Comparison of ENCODE assay signal across 8 cellular contexts in genomic region chr17:66301418-66301863, GRCh38. TPM values are rescaled to one million over a fixed set of nuclear protein-coding genes. Genes with fewer than 3 reads are reported as not detected.
DNase-seq lines count a peak whose midpoint lies in the region; ATAC-seq, FAIRE-seq and TF ChIP-seq lines count a peak whose summit lies in the region.

No MANE protein-coding gene starts in this region.

- H3K9me2 ChIP-seq in MM.1S (replicated peaks; ENCODE audit: insufficient read depth, low read length) = no peaks in the 10 kb centered on the region
- H3K9me2 ChIP-seq in neural cell (ENCODE audit: insufficient read depth, low read length) = no peaks in the 10 kb centered on the region

- WGBS in ectodermal cell, 2 experiments = 22 to 26% methylated on average over 12 of the region's 12 CpGs

- no peak for TF ChIP-seq RAD21 in neural cell (conservative IDR thresholded peaks at IDR 0.05)

- H4K20me1 ChIP-seq in BLaER1 treated with 17β-estradiol and CSF1 and Interleukin-3, amounts not matched to agents 10 nM and 100 nM = peaks cover 0 to 36% (median 13%) of the 10 kb centered on the region in 11 experiments; a peak in 10 of 22 replicates
- H4K20me1 ChIP-seq in MM.1S (ENCODE audit: insufficient read depth, low read length) (no peaks in the 10 kb centered on the region), neural cell (ENCODE audit: insufficient read depth) (no peaks in the 10 kb centered on the region)

- ATAC-seq in omental fat pad (ENCODE audit: low FRiP score) (no peak), GM18870 (IDR thresholded peaks at IDR 0.05; ENCODE audit: unreplicated experiment) (no peak)

- peaks cover 0 to under 1% (median 0%) of the 10 kb centered on the region in 11 experiments; a peak in 2 of 22 replicates for H3K36me3 ChIP-seq in BLaER1 treated with 17β-estradiol and CSF1 and Interleukin-3, amounts not matched to agents 10 nM and 100 nM
- no peaks in the 10 kb centered on the region for H3K36me3 ChIP-seq in MM.1S (replicated peaks; ENCODE audit: insufficient read depth, low read length)
- H3K36me3 ChIP-seq in ectodermal cell (ENCODE audit: control insufficient read depth, insufficient read depth, low read length) = no peaks in the 10 kb centered on the region
- H3K36me3 ChIP-seq in neural cell (ENCODE audit: insufficient read depth, low read length) = no peaks in the 10 kb centered on the region

- no peak for TF ChIP-seq EP300 in neural cell (conservative IDR thresholded peaks at IDR 0.05; ENCODE audit: poor library complexity, severe bottlenecking)

- no peaks in the 10 kb centered on the region for H3K9me3 ChIP-seq in BLaER1 treated with 17β-estradiol and CSF1 and Interleukin-3, amounts not matched to agents 10 nM and 100 nM (replicated peaks in 1 of 11)
- no peaks in the 10 kb centered on the region for H3K9me3 ChIP-seq in MM.1S (replicated peaks; ENCODE audit: insufficient read depth, low read length)
- H3K9me3 ChIP-seq in ectodermal cell (ENCODE audit: control insufficient read depth, low read length) = no peaks in the 10 kb centered on the region
- H3K9me3 ChIP-seq in neural cell (ENCODE audit: low read length) = no peaks in the 10 kb centered on the region

- TF ChIP-seq CTCF in MM.1S (IDR thresholded peaks at IDR 0.05; ENCODE audit: low read length) = no peak
- TF ChIP-seq CTCF in neural cell (IDR thresholded peaks at IDR 0.05; ENCODE audit: poor library complexity, severe bottlenecking) = no peak
- no peak for TF ChIP-seq CTCF in D721Med (IDR thresholded peaks at IDR 0.05; ENCODE audit: insufficient read depth, missing control alignments)
- TF ChIP-seq CTCF in omental fat pad (IDR thresholded peaks at IDR 0.05) = no peak

- H3K27me3 ChIP-seq in BLaER1 treated with 17β-estradiol and CSF1 and Interleukin-3, amounts not matched to agents 10 nM and 100 nM = peaks cover 0 to 13% (median 5%) of the 10 kb centered on the region in 11 experiments; a peak in 11 of 22 replicates
- no peaks in the 10 kb centered on the region for H3K27me3 ChIP-seq in MM.1S (replicated peaks; ENCODE audit: insufficient read depth, low read length)
- peaks cover 30% of the 10 kb centered on the region for H3K27me3 ChIP-seq in ectodermal cell (ENCODE audit: control insufficient read depth, insufficient read depth, low read length, poor library complexity, severe bottlenecking)
- peaks cover 52% of the 10 kb centered on the region for H3K27me3 ChIP-seq in neural cell (ENCODE audit: insufficient read depth, low read depth, low read length)

- peak overlapping the region; percentile 85 to 99 (median 96) for H3K4me2 ChIP-seq in BLaER1 treated with 17β-estradiol and CSF1 and Interleukin-3, amounts not matched to agents 10 nM and 100 nM
- H3K4me2 ChIP-seq in MM.1S (ENCODE audit: low read depth, low read length) (peak overlapping the region; percentile 78), neural cell (ENCODE audit: low read length) (peak overlapping the region; percentile 73)

- H3K4me1 ChIP-seq in BLaER1 treated with 17β-estradiol and CSF1 and Interleukin-3, amounts not matched to agents 10 nM and 100 nM = peaks cover 19 to 43% (median 26%) of the 10 kb centered on the region in 10 experiments
- H3K4me1 ChIP-seq in MM.1S (ENCODE audit: low read length) = 0 out of 2 replicates have a peak, but pooled peaks cover 12% of the 10 kb centered on the region
- H3K4me1 ChIP-seq in ectodermal cell (ENCODE audit: control insufficient read depth, insufficient read depth, low read length) = peaks cover 22% of the 10 kb centered on the region

- H3F3A ChIP-seq in MM.1S (ENCODE audit: insufficient read depth, low read length) (no peaks in the 10 kb centered on the region), neural cell (ENCODE audit: insufficient read depth, low read length, poor library complexity, severe bottlenecking) (no peaks in the 10 kb centered on the region)

- no peak for FAIRE-seq in D721Med (lab: Jason Lieb, UNC)

- peak overlapping the region; percentile 75 to 87 (median 82) for H3K9ac ChIP-seq in BLaER1 treated with 17β-estradiol and CSF1 and Interleukin-3, amounts not matched to agents 10 nM and 100 nM
- H3K9ac ChIP-seq in MM.1S (ENCODE audit: low read length) (peak overlapping the region; percentile 45; the same call in 1 of the 2 replicates), neural cell (ENCODE audit: low read length) (peak overlapping the region; percentile 78)

- H2AFZ ChIP-seq in MM.1S (ENCODE audit: low read length) (peak overlapping the region; percentile 98), neural cell (ENCODE audit: low read depth, low read length) (peak overlapping the region; percentile 91)

- peaks cover 22% of the 10 kb centered on the region for H3K79me2 ChIP-seq in MM.1S (ENCODE audit: low read length)
- no peaks in the 10 kb centered on the region for H3K79me2 ChIP-seq in neural cell (replicated peaks; ENCODE audit: insufficient read depth, low read length)

- DNase-seq in MM.1S (no peak), medulla oblongata (ENCODE audit: extremely low spot score) (no peak), D721Med (ENCODE audit: insufficient read length, low spot score) (no peak), omental fat pad (ENCODE audit: low spot score) (no peak)

- peak overlapping the region in 7 of 11 experiments; percentile 60 to 82 (median 73); a peak in 8 of 22 replicates for H3K27ac ChIP-seq in BLaER1 treated with 17β-estradiol and CSF1 and Interleukin-3, amounts not matched to agents 10 nM and 100 nM
- H3K27ac ChIP-seq in MM.1S (ENCODE audit: low read length) (no peak overlapping the region), ectodermal cell (ENCODE audit: insufficient read depth, low read depth, low read length, poor library complexity, severe bottlenecking) (no peak overlapping the region), neural cell (ENCODE audit: low read length) (no peak overlapping the region)

- H3K4me3 ChIP-seq in BLaER1 treated with 17β-estradiol and CSF1 and Interleukin-3, amounts not matched to agents 10 nM and 100 nM = peak overlapping the region; percentile 77 to 98 (median 82)
- H3K4me3 ChIP-seq in MM.1S (ENCODE audit: low read length) = peak overlapping the region; percentile 80
- H3K4me3 ChIP-seq in ectodermal cell (ENCODE audit: insufficient read depth, low read depth, low read length) = peak overlapping the region; percentile 66
- peak overlapping the region; percentile 77 for H3K4me3 ChIP-seq in neural cell (ENCODE audit: low read length)

TF ChIP-seq in neural cell, 6 proteins besides CTCF, POLR2A, EP300 and RAD21:
- TF ChIP-seq TAF1 (IDR thresholded peaks at IDR 0.05; ENCODE audit: low read depth) (no peak), SMC3 (conservative IDR thresholded peaks at IDR 0.05; ENCODE audit: poor library complexity) (no peak), REST (IDR thresholded peaks at IDR 0.05; ENCODE audit: borderline replicate concordance) (no peak), EZH2 (IDR thresholded peaks at IDR 0.05; ENCODE audit: borderline replicate concordance, insufficient read depth, low read length, poor library complexity, severe bottlenecking) (no peak), MXI1 (conservative IDR thresholded peaks at IDR 0.05; ENCODE audit: poor library complexity, severe bottlenecking) (no peak), POLR2AphosphoS5 (IDR thresholded peaks at IDR 0.05) (no peak)
TF ChIP-seq in neural cell: peak in this region for 0.

RNA-seq across cellular contexts. Expression of gene PRKCA, which starts 1.0 kb away (rescaled TPM):
- polyA plus RNA-seq in ectodermal cell (2013, experiment 1 of 4) = 16.8 TPM
- 15.6 TPM for polyA plus RNA-seq in ectodermal cell (2013, experiment 2 of 4)
- polyA plus RNA-seq in ectodermal cell (2013, experiment 3 of 4) = 11.3 TPM
- polyA plus RNA-seq in ectodermal cell (2013, experiment 4 of 4) = 12.9 TPM
- polyA plus RNA-seq in neural cell = 5.8 and 5.9 TPM in 2 replicates
- polyA minus RNA-seq in neural cell = 15.5 and 20.7 TPM in 2 replicates
- 10 to 100 TPM in 2 of 4 donors, 1 to 10 TPM in 2; 6.7 to 14.3 (median 10.3) TPM for total RNA-seq in omental fat pad

Comparison
In these comparisons a context has a peak if more than half of its experiments do, and no peak if none do; other contexts are left out.
1. H3K27ac ChIP-seq: peak in BLaER1 treated with 17β-estradiol and CSF1 and Interleukin-3, amounts not matched to agents 10 nM and 100 nM (7 of 11); none in MM.1S (single experiment), ectodermal cell (single experiment) and neural cell (single experiment).
2. Peak in every context shown above with its lines, with median percentiles within 50 percentile points of each other: H3K4me2 ChIP-seq, H3K4me3 ChIP-seq and H3K9ac ChIP-seq.